ENCODE assay signal across 8 cellular contexts in genomic region chr9:136482793-136483588, GRCh38. TPM values are rescaled to one million over a fixed set of nuclear protein-coding genes. Genes with fewer than 3 reads are reported as not detected.
DNase-seq lines count a peak whose midpoint lies in the region; ATAC-seq and TF ChIP-seq lines count a peak whose summit lies in the region.

A gene with protein sequence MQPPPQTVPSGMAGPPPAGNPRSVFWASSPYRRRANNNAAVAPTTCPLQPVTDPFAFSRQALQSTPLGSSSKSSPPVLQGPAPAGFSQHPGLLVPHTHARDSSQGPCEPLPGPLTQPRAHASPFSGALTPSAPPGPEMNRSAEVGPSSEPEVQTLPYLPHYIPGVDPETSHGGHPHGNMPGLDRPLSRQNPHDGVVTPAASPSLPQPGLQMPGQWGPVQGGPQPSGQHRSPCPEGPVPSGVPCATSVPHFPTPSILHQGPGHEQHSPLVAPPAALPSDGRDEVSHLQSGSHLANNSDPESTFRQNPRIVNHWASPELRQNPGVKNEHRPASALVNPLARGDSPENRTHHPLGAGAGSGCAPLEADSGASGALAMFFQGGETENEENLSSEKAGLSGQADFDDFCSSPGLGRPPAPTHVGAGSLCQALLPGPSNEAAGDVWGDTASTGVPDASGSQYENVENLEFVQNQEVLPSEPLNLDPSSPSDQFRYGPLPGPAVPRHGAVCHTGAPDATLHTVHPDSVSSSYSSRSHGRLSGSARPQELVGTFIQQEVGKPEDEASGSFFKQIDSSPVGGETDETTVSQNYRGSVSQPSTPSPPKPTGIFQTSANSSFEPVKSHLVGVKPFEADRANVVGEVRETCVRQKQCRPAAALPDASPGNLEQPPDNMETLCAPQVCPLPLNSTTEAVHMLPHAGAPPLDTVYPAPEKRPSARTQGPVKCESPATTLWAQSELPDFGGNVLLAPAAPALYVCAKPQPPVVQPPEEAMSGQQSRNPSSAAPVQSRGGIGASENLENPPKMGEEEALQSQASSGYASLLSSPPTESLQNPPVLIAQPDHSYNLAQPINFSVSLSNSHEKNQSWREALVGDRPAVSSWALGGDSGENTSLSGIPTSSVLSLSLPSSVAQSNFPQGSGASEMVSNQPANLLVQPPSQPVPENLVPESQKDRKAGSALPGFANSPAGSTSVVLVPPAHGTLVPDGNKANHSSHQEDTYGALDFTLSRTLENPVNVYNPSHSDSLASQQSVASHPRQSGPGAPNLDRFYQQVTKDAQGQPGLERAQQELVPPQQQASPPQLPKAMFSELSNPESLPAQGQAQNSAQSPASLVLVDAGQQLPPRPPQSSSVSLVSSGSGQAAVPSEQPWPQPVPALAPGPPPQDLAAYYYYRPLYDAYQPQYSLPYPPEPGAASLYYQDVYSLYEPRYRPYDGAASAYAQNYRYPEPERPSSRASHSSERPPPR (N-terminal part only) (minus strand): TSS chr9:136483040. CDS start chr9:136477615, 5,425 bp downstream.

- peak within 1 kb of the TSS; percentile 96 to 97 for H3K9ac ChIP-seq in mucosa of rectum (ENCODE audit: low read depth in 1 of 2, low read length in 2 of 2)

- intact Hi-C loops in PC-9 (cut with micrococcal nuclease; ENCODE audit: unreplicated experiment) = loop anchor here (5.0 to 10.0 kb wide), 3 partner anchors 138 to 366 kb away; partner anchors contain the start of genes CCDC183, TMEM141 and TMEM250

- H3K36me3 ChIP-seq in PC-9 (ENCODE audit: low read depth) (0 out of 2 replicates have a peak, but pooled peaks cover 3% of the 10 kb centered on the region), mucosa of rectum (ENCODE audit: control insufficient read depth in 2 of 2, insufficient read depth in 2 of 2, low read length in 2 of 2) (peaks cover 0 to 7% of the 10 kb centered on the region in 2 donors)

- TF ChIP-seq CTCF in PC-9 (conservative IDR thresholded peaks at IDR 0.05) = no peak

- ATAC-seq in GM21723 (IDR thresholded peaks at IDR 0.05; ENCODE audit: unreplicated experiment) = peak; percentile 58

- no peak for TF ChIP-seq POLR2A in erythroblast (IDR thresholded peaks at IDR 0.05; ENCODE audit: low read length)

- peak within 1 kb of the TSS; percentile 87 for H2AFZ ChIP-seq in PC-9

- POLR2A ChIA-PET in PC-9 (lab: Charles Lee; ENCODE audit: unreplicated experiment) = interaction anchor here (0.7 to 1.0 kb wide), 3 partner anchors 120 to 299 kb away, joined by 3 to 6 read pairs (median 6); partner anchors contain the start of gene DNLZ

- H3K9me3 ChIP-seq in PC-9 (ENCODE audit: insufficient read depth, low read depth) (no peaks in the 10 kb centered on the region), mucosa of rectum (ENCODE audit: control insufficient read depth in 2 of 2, low read length in 2 of 2) (no peaks in the 10 kb centered on the region)

- H3K4me3 ChIP-seq in PC-9 = peak within 1 kb of the TSS; percentile 96
- peak within 1 kb of the TSS; percentile 88 to 96 for H3K4me3 ChIP-seq in mucosa of rectum (ENCODE audit: low read length in 2 of 2)

- H3K4me2 ChIP-seq in PC-9 = peak within 1 kb of the TSS; percentile 92

- DNase-seq in DMS153 treated with DMSO at 0.1 percent for 48 hours (lab: John Stamatoyannopoulos, UW; ENCODE audit: unreplicated experiment) (peak; percentile 100), KBM-7 (peak; percentile 95), PC-9 (peak; percentile 80 to 99), erythroblast (lab: John Stamatoyannopoulos, UW) (peak; percentile 99 to 100)
- peak; percentile 99 for DNase-seq in activated T-cell treated with anti-CD3 and anti-CD28 coated beads, Interleukin-2, amount 50 U/mL, for 1 hour
- DNase-seq in stimulated activated CD8-positive, alpha-beta memory T cell treated with anti-CD3 and anti-CD28 coated beads, Interleukin-4, amount 100 ng/mL, for 4 hours (ENCODE audit: low read depth in 2 of 2, low spot score in 1 of 2) = peak; percentile 99 to 100

- peaks cover 52% of the 10 kb centered on the region for H4K20me1 ChIP-seq in PC-9 (ENCODE audit: insufficient read depth)

- peaks cover 60% of the 10 kb centered on the region for H3K79me2 ChIP-seq in PC-9 (ENCODE audit: low read depth)

- H3K4me1 ChIP-seq in PC-9 (replicated peaks; ENCODE audit: insufficient read depth) = peaks cover 15% of the 10 kb centered on the region
- peaks cover 21 to 22% of the 10 kb centered on the region in 2 donors for H3K4me1 ChIP-seq in mucosa of rectum (ENCODE audit: control insufficient read depth in 2 of 2, insufficient read depth in 2 of 2, low read length in 2 of 2)

- no peaks in the 10 kb centered on the region for H3K9me2 ChIP-seq in PC-9 (ENCODE audit: insufficient read depth)

- H3F3A ChIP-seq in PC-9 (ENCODE audit: insufficient read depth, low read depth) = peaks cover 19% of the 10 kb centered on the region; the same call in 1 of the 2 replicates

- H3K27me3 ChIP-seq in PC-9 (ENCODE audit: insufficient read depth, low read depth) (no peaks in the 10 kb centered on the region), mucosa of rectum (ENCODE audit: control insufficient read depth in 2 of 2, insufficient read depth in 2 of 2, low read length in 2 of 2) (no peaks in the 10 kb centered on the region)

- H3K27ac ChIP-seq in PC-9 (peak within 1 kb of the TSS; percentile 97), mucosa of rectum (ENCODE audit: low read depth in 2 of 2, low read length in 2 of 2) (peak within 1 kb of the TSS; percentile 100)

- no TSS peak for BruUV-seq in PC-9 (replicated peaks; lab: Mats Ljungman, UMichigan)

- CTCF ChIA-PET in PC-9 (lab: Charles Lee) = interaction anchor here (0.6 to 3.1 kb wide), 2 partner anchors 142 to 204 kb away, joined by 3 to 19 read pairs; partner anchors contain the start of gene AGPAT2

- in situ Hi-C loops in KBM-7 (cut with MboI; ENCODE audit: low pct_unique_long_range_greater_than_20kb, low sequenced_read_pairs) = no loop called here

RNA-seq across cellular contexts. Expression of the gene that starts here (rescaled TPM):
- 81.8 and 90.1 TPM in 2 replicates for total RNA-seq in PC-9 (2021)

Comparison
In these comparisons a context has a peak if more than half of its experiments do, and no peak if none do; other contexts are left out.
1. Peak in every context shown above with its lines: DNase-seq, ATAC-seq, H3K4me3 ChIP-seq and H3K27ac ChIP-seq.